12 cellular contexts compared by ENCODE assay signal in genomic region chr9:124251605-124252366, GRCh38. TPM values are rescaled to one million over a fixed set of nuclear protein-coding genes. Genes with fewer than 3 reads are reported as not detected.
DNase-seq lines count a peak whose midpoint lies in the region; ATAC-seq, FAIRE-seq and TF ChIP-seq lines count a peak whose summit lies in the region.
"Had no signal": no experiment of that assay in that cellular context is flagged by ENCODE, and none has a peak within 500 bp of the region (broad histone marks: within the 10 kb centered on the region; RNA-seq: fewer than 3 reads in every experiment).

No MANE protein-coding gene starts in this region.

- no peak overlapping the region for H2AFZ ChIP-seq in H1 (ENCODE audit: low read length)

- H3K9me3 ChIP-seq in H1 (ENCODE audit: insufficient read depth in 2 of 2, low read depth in 1 of 2, low read length in 1 of 2) (no peaks in the 10 kb centered on the region), vagina (no peaks in the 10 kb centered on the region)

- no peak for TF ChIP-seq RAD21 in H1 (IDR thresholded peaks at IDR 0.05 in 1 of 2, conservative IDR thresholded peaks at IDR 0.05 in 1 of 2; ENCODE audit: low read depth in 2 of 2, low read length in 2 of 2)

- POLR2A ChIA-PET in H1 (lab: Charles Lee; ENCODE audit: partially characterized antibody) = no interaction called here

- H3K18ac ChIP-seq in H1 (ENCODE audit: extremely low read depth, low read length) = no peak overlapping the region

- no peak overlapping the region for H2BK5ac ChIP-seq in H1 (ENCODE audit: low read depth, low read length)

- H3K27me3 Mint-ChIP-seq in mesothelial cell of epicardium (ENCODE audit: low read depth) = peaks cover under 1% of the 10 kb centered on the region
- H3K27me3 Mint-ChIP-seq: activated B cell treated with CpG ODN at 0.5 μM for 24 hours had no signal

- H3K23ac ChIP-seq in H1 (ENCODE audit: insufficient read length) = no peak overlapping the region

- no peak overlapping the region for H3K4me2 ChIP-seq in H1 (ENCODE audit: insufficient read depth in 1 of 2, low read depth in 2 of 2, low read length in 2 of 2)
- H3K4me2 ChIP-seq: KMS-11 had no signal

- H3K27ac ChIP-seq in H1 (ENCODE audit: low read depth, low read length) (no peak overlapping the region), vagina (no peak overlapping the region)
- H3K27ac ChIP-seq: KMS-11 had no signal

- CTCF ChIA-PET in H1 (lab: Charles Lee; ENCODE audit: partially characterized antibody) = interaction anchor here (1.1 kb wide), 1 partner anchor 10 kb away, joined by 3 read pairs; no protein-coding TSS in a partner anchor

- H3K9ac ChIP-seq in H1 (replicated peaks in 1 of 4; ENCODE audit: extremely low read depth in 1 of 4, low read depth in 3 of 4, low read length in 3 of 4) = no peak overlapping the region
- H3K9ac ChIP-seq: KMS-11 had no signal

- H3K4me1 ChIP-seq in H1 (replicated peaks in 1 of 4; ENCODE audit: control insufficient read depth in 3 of 4, insufficient read depth in 4 of 4, low read length in 3 of 4) (peaks cover 0 to 3% (median 0%) of the 10 kb centered on the region in 4 experiments; a peak in 2 of 7 replicates), vagina (peaks cover 9% of the 10 kb centered on the region)

- H3K4ac ChIP-seq in H1 (replicated peaks; ENCODE audit: insufficient read length, low read depth, low read length) = no peak overlapping the region

- TF ChIP-seq CTCF in H1 (IDR thresholded peaks at IDR 0.05; ENCODE audit: control extremely low read depth in 1 of 3, insufficient read depth in 1 of 3, low read depth in 1 of 3, low read length in 3 of 3) (no peak), mesothelial cell of epicardium (IDR thresholded peaks at IDR 0.05; ENCODE audit: unreplicated experiment) (no peak), vagina (IDR thresholded peaks at IDR 0.05) (no peak)

- no peak overlapping the region for H3K56ac ChIP-seq in H1 (replicated peaks; ENCODE audit: insufficient read length, low read depth, low read length)

- TF ChIP-seq POLR2A in H1 (IDR thresholded peaks at IDR 0.05; ENCODE audit: control extremely low read depth in 1 of 2, low read depth in 2 of 2, low read length in 2 of 2) = no peak
- TF ChIP-seq POLR2A in GM12892 (IDR thresholded peaks at IDR 0.05; ENCODE audit: low read depth, low read length) = no peak
- TF ChIP-seq POLR2A in vagina (IDR thresholded peaks at IDR 0.05) = no peak

- DNase-seq in ELR (ENCODE audit: low read depth) = peak; percentile 91
- peak; percentile 40 for DNase-seq in NCI-H460 (ENCODE audit: extremely low read depth, low read depth)
- DNase-seq in H1 (ENCODE audit: low read depth in 1 of 2, low spot score in 2 of 2) = no peak
- no peak for DNase-seq in mesothelial cell of epicardium (ENCODE audit: low spot score in 2 of 2, unreplicated experiment in 2 of 2)
- DNase-seq in NCI-H748 (lab: John Stamatoyannopoulos, UW; ENCODE audit: unreplicated experiment) = no peak
- DNase-seq in GM12892 (ENCODE audit: insufficient read length) = no peak
- no peak for DNase-seq in vagina (ENCODE audit: extremely low spot score in 2 of 2)
- DNase-seq: activated B cell treated with CpG ODN at 0.5 μM for 24 hours; activated effector memory CD4-positive, alpha-beta T cell treated with Interleukin-2 at 50 U/mL for 16 hours; kidney had no signal

- WGBS in H1 (ENCODE audit: extremely low coverage in 1 of 2, insufficient coverage in 1 of 2, insufficient read length in 1 of 2, insufficient replicate concordance in 2 of 2, low coverage in 1 of 2, low lambda C conversion rate in 2 of 2, missing lambda C conversion rate in 1 of 2), 2 experiments = 83% methylated on average over 16 of the region's 16 CpGs; no CpG with 5 or more reads in 1 of the 2 experiments

- no peak for TF ChIP-seq EP300 in H1 (IDR thresholded peaks at IDR 0.05; ENCODE audit: borderline replicate concordance in 1 of 2, low read depth in 2 of 2, low read length in 2 of 2)

- FAIRE-seq in H1 (lab: Jason Lieb, UNC) = no peak
- no peak for FAIRE-seq in GM12892 (lab: Jason Lieb, UNC)
- FAIRE-seq: kidney had no signal

- no peak overlapping the region for H2BK15ac ChIP-seq in H1 (ENCODE audit: low read length)

- no peak overlapping the region for H4K5ac ChIP-seq in H1 (ENCODE audit: insufficient read length, low read depth, low read length)

- H3K79me1 ChIP-seq in H1 (ENCODE audit: low read depth, low read length) = no peaks in the 10 kb centered on the region

- H4K8ac ChIP-seq in H1 (ENCODE audit: extremely low read depth, insufficient read depth, low read length) = no peak overlapping the region

- H3K27me3 ChIP-seq in H1 (replicated peaks in 1 of 4; ENCODE audit: control insufficient read depth in 3 of 4, extremely low read depth in 1 of 4, insufficient read depth in 3 of 4, low read length in 3 of 4) = no peaks in the 10 kb centered on the region; a peak in 1 of 7 replicates
- H3K27me3 ChIP-seq in vagina = no peaks in the 10 kb centered on the region

- H4K91ac ChIP-seq in H1 (replicated peaks; ENCODE audit: insufficient read length, low read length) = no peak overlapping the region

- H3K14ac ChIP-seq in H1 (ENCODE audit: insufficient read length) = no peak overlapping the region

- peak overlapping the region; percentile 40 for H3K27ac Mint-ChIP-seq in mesothelial cell of epicardium
- H3K27ac Mint-ChIP-seq: activated B cell treated with CpG ODN at 0.5 μM for 24 hours had no signal

- no peaks in the 10 kb centered on the region for H3K36me3 Mint-ChIP-seq in mesothelial cell of epicardium

- H3K4me3 ChIP-seq in H1 (ENCODE audit: extremely low read depth in 1 of 4, insufficient read depth in 2 of 4, low read depth in 3 of 4, low read length in 4 of 4) (no peak overlapping the region), vagina (no peak overlapping the region)

- H3K23me2 ChIP-seq in H1 (ENCODE audit: low read depth, low read length) = no peaks in the 10 kb centered on the region

- no peak overlapping the region for H2BK20ac ChIP-seq in H1 (ENCODE audit: low read length)

- no peak for ATAC-seq in HG03039 (IDR thresholded peaks at IDR 0.05; ENCODE audit: unreplicated experiment)

- H4K20me1 ChIP-seq in H1 (replicated peaks in 1 of 2; ENCODE audit: control insufficient read depth in 1 of 2, insufficient read depth in 2 of 2, low read length in 2 of 2) = no peaks in the 10 kb centered on the region

- H3K9me3 Mint-ChIP-seq in mesothelial cell of epicardium = no peaks in the 10 kb centered on the region
- H3K9me3 Mint-ChIP-seq: activated B cell treated with CpG ODN at 0.5 μM for 24 hours had no signal

- peak overlapping the region; percentile 1; the same call in 1 of the 2 replicates for H2BK12ac ChIP-seq in H1 (ENCODE audit: low read depth, low read length)

- peaks cover 7% of the 10 kb centered on the region for H3K4me1 Mint-ChIP-seq in mesothelial cell of epicardium

- no peaks in the 10 kb centered on the region for H3K79me2 ChIP-seq in H1 (ENCODE audit: control insufficient read depth in 1 of 2, insufficient read depth in 2 of 2, low read length in 2 of 2)

- H3K36me3 ChIP-seq in H1 (ENCODE audit: control insufficient read depth in 2 of 4, insufficient read depth in 4 of 4, low read length in 3 of 4) (no peaks in the 10 kb centered on the region), vagina (no peaks in the 10 kb centered on the region)

- no peak overlapping the region for H3K4me3 Mint-ChIP-seq in mesothelial cell of epicardium
- H3K4me3 Mint-ChIP-seq: activated B cell treated with CpG ODN at 0.5 μM for 24 hours had no signal

- no peak overlapping the region for H2AK5ac ChIP-seq in H1 (ENCODE audit: low read depth, low read length)

- intact Hi-C loops in vagina (cut with DNase I) = no loop called here

- H2BK120ac ChIP-seq in H1 (replicated peaks; ENCODE audit: low read depth, low read length) = no peak overlapping the region

TF ChIP-seq in H1, 55 proteins besides CTCF, POLR2A, EP300 and RAD21:
- TF ChIP-seq CBX5 (IDR thresholded peaks at IDR 0.05; ENCODE audit: low read depth, low read length) (no peak), BACH1 (IDR thresholded peaks at IDR 0.05; ENCODE audit: low read length) (no peak), SIRT6 (IDR thresholded peaks at IDR 0.05; ENCODE audit: low read length) (no peak), HDAC2 (IDR thresholded peaks at IDR 0.05; ENCODE audit: borderline replicate concordance in 1 of 2, low read depth in 2 of 2, low read length in 2 of 2) (no peak), TAF1 (IDR thresholded peaks at IDR 0.05; ENCODE audit: low read depth, low read length) (no peak), SIX5 (IDR thresholded peaks at IDR 0.05; ENCODE audit: low read depth, low read length) (no peak), BRCA1 (IDR thresholded peaks at IDR 0.05; ENCODE audit: low read depth, low read length) (no peak)
TF ChIP-seq in H1: peak in this region for 0.

RNA-seq across cellular contexts. Expression of gene NEK6, which starts 6.0 kb away (rescaled TPM):
- total RNA-seq in NCI-H460 (2014; rRNA removed; shearing (Covaris generic)) = 20.1 and 23.2 TPM in 2 replicates
- 20.3 and 36.9 TPM in 2 replicates for polyA plus RNA-seq in NCI-H460 (2014; cell fraction: nucleus; rRNA removed)
- total RNA-seq in H1 (2021; fragmentation: NEBNext Ultra II Directional; extraction: Animal tissue kit (Norgen Biotek cat#: 25700)) = 16.6 and 19.7 TPM in 2 replicates
- 17.7 and 23.9 TPM in 2 replicates for polyA plus RNA-seq in H1 (2011; rRNA removed)
- 12.8 TPM for polyA plus RNA-seq in H1 (2011; cell fraction: cytosol; rRNA removed)
- 19.1 TPM for polyA plus RNA-seq in H1 (2011; cell fraction: nucleus; rRNA removed)
- 8.7 to 13.7 TPM (median 12.4 TPM) in 4 replicates for polyA plus RNA-seq in H1 (2012, experiment 1 of 2)
- polyA plus RNA-seq in H1 (2012, experiment 2 of 2) = 6.3 TPM
- 9.1 TPM for polyA plus RNA-seq in H1 (2013, experiment 1 of 2)
- polyA plus RNA-seq in H1 (2013, experiment 2 of 2) = 9.1 TPM
- polyA minus RNA-seq in H1 (2011; rRNA and poly(A)+ RNA removed) = 21.8 and 31.4 TPM in 2 replicates
- polyA minus RNA-seq in H1 (2011; cell fraction: cytosol; rRNA and poly(A)+ RNA removed) = 7.7 TPM
- polyA minus RNA-seq in H1 (2011; cell fraction: nucleus; rRNA and poly(A)+ RNA removed) = 18.9 TPM
- 40.5 to 45.5 TPM (median 42.9 TPM) in 3 replicates for total RNA-seq in mesothelial cell of epicardium
- 142 TPM for polyA plus RNA-seq in GM12892 (2012; ENCODE audit: missing spikeins)
- 44.4 TPM for total RNA-seq in vagina

Comparison
In these comparisons a context has a peak if more than half of its experiments do, and no peak if none do; other contexts are left out.
1. DNase-seq: peak in ELR (single experiment) and NCI-H460 (single experiment); none in H1 (0 of 2), mesothelial cell of epicardium (0 of 2), NCI-H748 (single experiment), GM12892 (single experiment) and vagina (0 of 2).